1 cellular context compared by ENCODE assay signal in the genomic region with DNA sequence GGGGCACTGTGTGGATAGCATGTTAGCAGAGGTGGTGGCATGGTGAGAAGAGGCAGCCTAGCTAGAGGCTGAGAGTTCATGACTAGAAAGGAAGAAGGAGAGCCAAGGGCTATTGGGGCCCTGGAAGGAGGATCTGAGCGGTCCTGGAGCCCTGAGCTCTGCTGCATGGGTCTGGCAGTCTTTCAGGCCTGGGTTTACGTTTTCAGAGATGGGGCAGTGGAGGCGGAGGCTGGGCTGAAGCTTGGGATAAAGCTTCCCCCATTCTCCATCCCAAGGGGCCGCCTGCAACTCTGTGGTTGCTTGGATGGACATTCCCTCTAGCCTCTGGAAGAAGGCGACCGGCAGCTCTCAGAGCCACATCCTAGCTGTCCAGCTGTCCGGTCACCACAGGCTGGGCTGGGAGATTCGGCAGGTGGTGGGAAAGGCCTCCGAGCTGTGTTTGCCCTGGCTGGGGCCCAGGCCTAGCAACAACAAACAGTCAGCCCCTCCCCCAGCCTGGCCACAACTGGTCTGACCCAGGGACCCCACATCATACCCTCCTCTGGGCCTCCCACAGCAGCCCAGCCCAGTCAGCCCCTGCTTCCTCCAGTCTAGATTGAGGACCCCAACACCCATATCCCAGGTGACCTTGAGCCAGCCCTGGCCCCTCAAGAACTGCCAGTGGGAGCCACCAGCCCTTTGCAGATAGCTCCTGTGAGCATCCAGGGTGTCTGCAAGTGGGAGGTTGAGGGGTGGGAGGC.
TF ChIP-seq lines count a peak whose summit lies in the region.

No MANE protein-coding gene starts in this region.

TF ChIP-seq in HepG2, 621 proteins besides CTCF, POLR2A, EP300 and RAD21 (continued from another document and continues in another):
- TF ChIP-seq, protein P1, sequence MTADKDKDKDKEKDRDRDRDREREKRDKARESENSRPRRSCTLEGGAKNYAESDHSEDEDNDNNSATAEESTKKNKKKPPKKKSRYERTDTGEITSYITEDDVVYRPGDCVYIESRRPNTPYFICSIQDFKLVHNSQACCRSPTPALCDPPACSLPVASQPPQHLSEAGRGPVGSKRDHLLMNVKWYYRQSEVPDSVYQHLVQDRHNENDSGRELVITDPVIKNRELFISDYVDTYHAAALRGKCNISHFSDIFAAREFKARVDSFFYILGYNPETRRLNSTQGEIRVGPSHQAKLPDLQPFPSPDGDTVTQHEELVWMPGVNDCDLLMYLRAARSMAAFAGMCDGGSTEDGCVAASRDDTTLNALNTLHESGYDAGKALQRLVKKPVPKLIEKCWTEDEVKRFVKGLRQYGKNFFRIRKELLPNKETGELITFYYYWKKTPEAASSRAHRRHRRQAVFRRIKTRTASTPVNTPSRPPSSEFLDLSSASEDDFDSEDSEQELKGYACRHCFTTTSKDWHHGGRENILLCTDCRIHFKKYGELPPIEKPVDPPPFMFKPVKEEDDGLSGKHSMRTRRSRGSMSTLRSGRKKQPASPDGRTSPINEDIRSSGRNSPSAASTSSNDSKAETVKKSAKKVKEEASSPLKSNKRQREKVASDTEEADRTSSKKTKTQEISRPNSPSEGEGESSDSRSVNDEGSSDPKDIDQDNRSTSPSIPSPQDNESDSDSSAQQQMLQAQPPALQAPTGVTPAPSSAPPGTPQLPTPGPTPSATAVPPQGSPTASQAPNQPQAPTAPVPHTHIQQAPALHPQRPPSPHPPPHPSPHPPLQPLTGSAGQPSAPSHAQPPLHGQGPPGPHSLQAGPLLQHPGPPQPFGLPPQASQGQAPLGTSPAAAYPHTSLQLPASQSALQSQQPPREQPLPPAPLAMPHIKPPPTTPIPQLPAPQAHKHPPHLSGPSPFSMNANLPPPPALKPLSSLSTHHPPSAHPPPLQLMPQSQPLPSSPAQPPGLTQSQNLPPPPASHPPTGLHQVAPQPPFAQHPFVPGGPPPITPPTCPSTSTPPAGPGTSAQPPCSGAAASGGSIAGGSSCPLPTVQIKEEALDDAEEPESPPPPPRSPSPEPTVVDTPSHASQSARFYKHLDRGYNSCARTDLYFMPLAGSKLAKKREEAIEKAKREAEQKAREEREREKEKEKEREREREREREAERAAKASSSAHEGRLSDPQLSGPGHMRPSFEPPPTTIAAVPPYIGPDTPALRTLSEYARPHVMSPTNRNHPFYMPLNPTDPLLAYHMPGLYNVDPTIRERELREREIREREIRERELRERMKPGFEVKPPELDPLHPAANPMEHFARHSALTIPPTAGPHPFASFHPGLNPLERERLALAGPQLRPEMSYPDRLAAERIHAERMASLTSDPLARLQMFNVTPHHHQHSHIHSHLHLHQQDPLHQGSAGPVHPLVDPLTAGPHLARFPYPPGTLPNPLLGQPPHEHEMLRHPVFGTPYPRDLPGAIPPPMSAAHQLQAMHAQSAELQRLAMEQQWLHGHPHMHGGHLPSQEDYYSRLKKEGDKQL (CRISPR knock-in tag; IDR thresholded peaks at IDR 0.05; ENCODE audit: low read depth) = peak; percentile 58; the same call in 1 of the 2 replicates
- TF ChIP-seq, protein P2, sequence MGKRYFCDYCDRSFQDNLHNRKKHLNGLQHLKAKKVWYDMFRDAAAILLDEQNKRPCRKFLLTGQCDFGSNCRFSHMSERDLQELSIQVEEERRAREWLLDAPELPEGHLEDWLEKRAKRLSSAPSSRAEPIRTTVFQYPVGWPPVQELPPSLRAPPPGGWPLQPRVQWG (CRISPR knock-in tag; IDR thresholded peaks at IDR 0.05; ENCODE audit: borderline replicate concordance, low read depth) = no peak
- peak; percentile 75 for TF ChIP-seq ZNF124 (CRISPR knock-in tag; IDR thresholded peaks at IDR 0.05)
- 0 out of 2 replicates have a peak, but pooled peaks have one; percentile 55 for TF ChIP-seq ZNF430 (CRISPR knock-in tag; IDR thresholded peaks at IDR 0.05)
- 0 out of 2 replicates have a peak, but pooled peaks have one; percentile 36 for TF ChIP-seq HIVEP1 (CRISPR knock-in tag; IDR thresholded peaks at IDR 0.05)
- TF ChIP-seq ZNF296 (CRISPR knock-in tag; conservative IDR thresholded peaks at IDR 0.05) = peak; percentile 92
- TF ChIP-seq ZNF749 (CRISPR knock-in tag; IDR thresholded peaks at IDR 0.05; ENCODE audit: borderline replicate concordance) = peak; percentile 69; the same call in 1 of the 2 replicates
- peak; percentile 75; the same call in 1 of the 2 replicates for TF ChIP-seq FOXJ3 (CRISPR knock-in tag; IDR thresholded peaks at IDR 0.05; ENCODE audit: borderline replicate concordance)
- peak; percentile 59; the same call in 1 of the 2 replicates for TF ChIP-seq KDM2A (CRISPR knock-in tag; IDR thresholded peaks at IDR 0.05; ENCODE audit: borderline replicate concordance, low read depth)
- TF ChIP-seq ETV6 (CRISPR knock-in tag; conservative IDR thresholded peaks at IDR 0.05) = no peak
- TF ChIP-seq SOX13 (IDR thresholded peaks at IDR 0.05) = no peak
- peak in 1 of 2 experiments; percentile 81; a peak in 2 of 4 replicates for TF ChIP-seq SOX13 (CRISPR knock-in tag; conservative IDR thresholded peaks at IDR 0.05 in 1 of 2, IDR thresholded peaks at IDR 0.05 in 1 of 2)
- TF ChIP-seq RXRB (CRISPR knock-in tag; IDR thresholded peaks at IDR 0.05; ENCODE audit: borderline replicate concordance) = peak; percentile 86
- TF ChIP-seq ZNF564 (CRISPR knock-in tag; IDR thresholded peaks at IDR 0.05) = peak; percentile 73; the same call in 1 of the 2 replicates
- TF ChIP-seq, protein P3, sequence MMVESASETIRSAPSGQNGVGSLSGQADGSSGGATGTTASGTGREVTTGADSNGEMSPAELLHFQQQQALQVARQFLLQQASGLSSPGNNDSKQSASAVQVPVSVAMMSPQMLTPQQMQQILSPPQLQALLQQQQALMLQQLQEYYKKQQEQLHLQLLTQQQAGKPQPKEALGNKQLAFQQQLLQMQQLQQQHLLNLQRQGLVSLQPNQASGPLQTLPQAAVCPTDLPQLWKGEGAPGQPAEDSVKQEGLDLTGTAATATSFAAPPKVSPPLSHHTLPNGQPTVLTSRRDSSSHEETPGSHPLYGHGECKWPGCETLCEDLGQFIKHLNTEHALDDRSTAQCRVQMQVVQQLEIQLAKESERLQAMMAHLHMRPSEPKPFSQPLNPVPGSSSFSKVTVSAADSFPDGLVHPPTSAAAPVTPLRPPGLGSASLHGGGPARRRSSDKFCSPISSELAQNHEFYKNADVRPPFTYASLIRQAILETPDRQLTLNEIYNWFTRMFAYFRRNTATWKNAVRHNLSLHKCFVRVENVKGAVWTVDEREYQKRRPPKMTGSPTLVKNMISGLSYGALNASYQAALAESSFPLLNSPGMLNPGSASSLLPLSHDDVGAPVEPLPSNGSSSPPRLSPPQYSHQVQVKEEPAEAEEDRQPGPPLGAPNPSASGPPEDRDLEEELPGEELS (CRISPR knock-in tag; IDR thresholded peaks at IDR 0.05) = peak; percentile 97
- TF ChIP-seq RFX3 (CRISPR knock-in tag; IDR thresholded peaks at IDR 0.05) = no peak; the same call in 1 of the 2 replicates
- no peak for TF ChIP-seq SMAD3 (CRISPR knock-in tag; IDR thresholded peaks at IDR 0.05)
- peak; percentile 80 for TF ChIP-seq ZBTB7A (CRISPR knock-in tag; IDR thresholded peaks at IDR 0.05)
- peak; percentile 66; the same call in 1 of the 2 replicates for TF ChIP-seq FOXC1 (CRISPR knock-in tag; IDR thresholded peaks at IDR 0.05; ENCODE audit: borderline replicate concordance)
- no peak for TF ChIP-seq PCBP2 (optimal IDR thresholded peaks at IDR 0.05; ENCODE audit: low read depth, low read length, poor library complexity, severe bottlenecking)
- peak; percentile 6; the same call in 1 of the 2 replicates for TF ChIP-seq ARNT2 (CRISPR knock-in tag; IDR thresholded peaks at IDR 0.05; ENCODE audit: low read depth)
- TF ChIP-seq ZNF563 (CRISPR knock-in tag; IDR thresholded peaks at IDR 0.05) = peak; percentile 30; the same call in 1 of the 2 replicates
- no peak for TF ChIP-seq ZNF225 (CRISPR knock-in tag; IDR thresholded peaks at IDR 0.05)
- TF ChIP-seq, protein P4, sequence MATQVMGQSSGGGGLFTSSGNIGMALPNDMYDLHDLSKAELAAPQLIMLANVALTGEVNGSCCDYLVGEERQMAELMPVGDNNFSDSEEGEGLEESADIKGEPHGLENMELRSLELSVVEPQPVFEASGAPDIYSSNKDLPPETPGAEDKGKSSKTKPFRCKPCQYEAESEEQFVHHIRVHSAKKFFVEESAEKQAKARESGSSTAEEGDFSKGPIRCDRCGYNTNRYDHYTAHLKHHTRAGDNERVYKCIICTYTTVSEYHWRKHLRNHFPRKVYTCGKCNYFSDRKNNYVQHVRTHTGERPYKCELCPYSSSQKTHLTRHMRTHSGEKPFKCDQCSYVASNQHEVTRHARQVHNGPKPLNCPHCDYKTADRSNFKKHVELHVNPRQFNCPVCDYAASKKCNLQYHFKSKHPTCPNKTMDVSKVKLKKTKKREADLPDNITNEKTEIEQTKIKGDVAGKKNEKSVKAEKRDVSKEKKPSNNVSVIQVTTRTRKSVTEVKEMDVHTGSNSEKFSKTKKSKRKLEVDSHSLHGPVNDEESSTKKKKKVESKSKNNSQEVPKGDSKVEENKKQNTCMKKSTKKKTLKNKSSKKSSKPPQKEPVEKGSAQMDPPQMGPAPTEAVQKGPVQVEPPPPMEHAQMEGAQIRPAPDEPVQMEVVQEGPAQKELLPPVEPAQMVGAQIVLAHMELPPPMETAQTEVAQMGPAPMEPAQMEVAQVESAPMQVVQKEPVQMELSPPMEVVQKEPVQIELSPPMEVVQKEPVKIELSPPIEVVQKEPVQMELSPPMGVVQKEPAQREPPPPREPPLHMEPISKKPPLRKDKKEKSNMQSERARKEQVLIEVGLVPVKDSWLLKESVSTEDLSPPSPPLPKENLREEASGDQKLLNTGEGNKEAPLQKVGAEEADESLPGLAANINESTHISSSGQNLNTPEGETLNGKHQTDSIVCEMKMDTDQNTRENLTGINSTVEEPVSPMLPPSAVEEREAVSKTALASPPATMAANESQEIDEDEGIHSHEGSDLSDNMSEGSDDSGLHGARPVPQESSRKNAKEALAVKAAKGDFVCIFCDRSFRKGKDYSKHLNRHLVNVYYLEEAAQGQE (IDR thresholded peaks at IDR 0.05; ENCODE audit: borderline replicate concordance in 1 of 2, low read depth in 1 of 2, low read length in 2 of 2) = peak in 1 of 2 experiments; percentile 33; a peak in 1 of 4 replicates
- peak; percentile 71; the same call in 1 of the 2 replicates for TF ChIP-seq MTA1 (CRISPR knock-in tag; IDR thresholded peaks at IDR 0.05; ENCODE audit: borderline replicate concordance)
- TF ChIP-seq, protein P5, sequence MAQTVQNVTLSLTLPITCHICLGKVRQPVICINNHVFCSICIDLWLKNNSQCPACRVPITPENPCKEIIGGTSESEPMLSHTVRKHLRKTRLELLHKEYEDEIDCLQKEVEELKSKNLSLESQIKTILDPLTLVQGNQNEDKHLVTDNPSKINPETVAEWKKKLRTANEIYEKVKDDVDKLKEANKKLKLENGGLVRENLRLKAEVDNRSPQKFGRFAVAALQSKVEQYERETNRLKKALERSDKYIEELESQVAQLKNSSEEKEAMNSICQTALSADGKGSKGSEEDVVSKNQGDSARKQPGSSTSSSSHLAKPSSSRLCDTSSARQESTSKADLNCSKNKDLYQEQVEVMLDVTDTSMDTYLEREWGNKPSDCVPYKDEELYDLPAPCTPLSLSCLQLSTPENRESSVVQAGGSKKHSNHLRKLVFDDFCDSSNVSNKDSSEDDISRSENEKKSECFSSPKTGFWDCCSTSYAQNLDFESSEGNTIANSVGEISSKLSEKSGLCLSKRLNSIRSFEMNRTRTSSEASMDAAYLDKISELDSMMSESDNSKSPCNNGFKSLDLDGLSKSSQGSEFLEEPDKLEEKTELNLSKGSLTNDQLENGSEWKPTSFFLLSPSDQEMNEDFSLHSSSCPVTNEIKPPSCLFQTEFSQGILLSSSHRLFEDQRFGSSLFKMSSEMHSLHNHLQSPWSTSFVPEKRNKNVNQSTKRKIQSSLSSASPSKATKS (CRISPR knock-in tag; IDR thresholded peaks at IDR 0.05) = no peak
- 0 out of 2 replicates have a peak, but pooled peaks have one; percentile 66 for TF ChIP-seq AKAP8 (CRISPR knock-in tag; IDR thresholded peaks at IDR 0.05)
- TF ChIP-seq ZNF747 (CRISPR knock-in tag; IDR thresholded peaks at IDR 0.05; ENCODE audit: borderline replicate concordance) = peak; percentile 68; the same call in 1 of the 2 replicates
- no peak; the same call in 1 of the 2 replicates for TF ChIP-seq ZNF724P (CRISPR knock-in tag; IDR thresholded peaks at IDR 0.05; ENCODE audit: borderline replicate concordance)
- TF ChIP-seq, protein P6, sequence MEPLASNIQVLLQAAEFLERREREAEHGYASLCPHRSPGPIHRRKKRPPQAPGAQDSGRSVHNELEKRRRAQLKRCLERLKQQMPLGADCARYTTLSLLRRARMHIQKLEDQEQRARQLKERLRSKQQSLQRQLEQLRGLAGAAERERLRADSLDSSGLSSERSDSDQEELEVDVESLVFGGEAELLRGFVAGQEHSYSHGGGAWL (CRISPR knock-in tag; IDR thresholded peaks at IDR 0.05) = no peak
- TF ChIP-seq KDM5B (CRISPR knock-in tag; IDR thresholded peaks at IDR 0.05; ENCODE audit: borderline replicate concordance) = peak; percentile 48; the same call in 1 of the 2 replicates
- TF ChIP-seq PHF20 (CRISPR knock-in tag; IDR thresholded peaks at IDR 0.05) = 0 out of 2 replicates have a peak, but pooled peaks have one; percentile 14
- TF ChIP-seq ZNF331 (CRISPR knock-in tag; IDR thresholded peaks at IDR 0.05) = peak; percentile 71
- TF ChIP-seq, protein P7, sequence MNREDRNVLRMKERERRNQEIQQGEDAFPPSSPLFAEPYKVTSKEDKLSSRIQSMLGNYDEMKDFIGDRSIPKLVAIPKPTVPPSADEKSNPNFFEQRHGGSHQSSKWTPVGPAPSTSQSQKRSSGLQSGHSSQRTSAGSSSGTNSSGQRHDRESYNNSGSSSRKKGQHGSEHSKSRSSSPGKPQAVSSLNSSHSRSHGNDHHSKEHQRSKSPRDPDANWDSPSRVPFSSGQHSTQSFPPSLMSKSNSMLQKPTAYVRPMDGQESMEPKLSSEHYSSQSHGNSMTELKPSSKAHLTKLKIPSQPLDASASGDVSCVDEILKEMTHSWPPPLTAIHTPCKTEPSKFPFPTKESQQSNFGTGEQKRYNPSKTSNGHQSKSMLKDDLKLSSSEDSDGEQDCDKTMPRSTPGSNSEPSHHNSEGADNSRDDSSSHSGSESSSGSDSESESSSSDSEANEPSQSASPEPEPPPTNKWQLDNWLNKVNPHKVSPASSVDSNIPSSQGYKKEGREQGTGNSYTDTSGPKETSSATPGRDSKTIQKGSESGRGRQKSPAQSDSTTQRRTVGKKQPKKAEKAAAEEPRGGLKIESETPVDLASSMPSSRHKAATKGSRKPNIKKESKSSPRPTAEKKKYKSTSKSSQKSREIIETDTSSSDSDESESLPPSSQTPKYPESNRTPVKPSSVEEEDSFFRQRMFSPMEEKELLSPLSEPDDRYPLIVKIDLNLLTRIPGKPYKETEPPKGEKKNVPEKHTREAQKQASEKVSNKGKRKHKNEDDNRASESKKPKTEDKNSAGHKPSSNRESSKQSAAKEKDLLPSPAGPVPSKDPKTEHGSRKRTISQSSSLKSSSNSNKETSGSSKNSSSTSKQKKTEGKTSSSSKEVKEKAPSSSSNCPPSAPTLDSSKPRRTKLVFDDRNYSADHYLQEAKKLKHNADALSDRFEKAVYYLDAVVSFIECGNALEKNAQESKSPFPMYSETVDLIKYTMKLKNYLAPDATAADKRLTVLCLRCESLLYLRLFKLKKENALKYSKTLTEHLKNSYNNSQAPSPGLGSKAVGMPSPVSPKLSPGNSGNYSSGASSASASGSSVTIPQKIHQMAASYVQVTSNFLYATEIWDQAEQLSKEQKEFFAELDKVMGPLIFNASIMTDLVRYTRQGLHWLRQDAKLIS (CRISPR knock-in tag; IDR thresholded peaks at IDR 0.05) = no peak
